ENCODE assay signal across 8 cellular contexts in genomic region chr1:91500756-91501526, GRCh38. TPM values are rescaled to one million over a fixed set of nuclear protein-coding genes. Genes with fewer than 3 reads are reported as not detected.
DNase-seq lines count a peak whose midpoint lies in the region; ATAC-seq and TF ChIP-seq lines count a peak whose summit lies in the region.

Gene CDC7 (plus strand): TSS chr1:91500851. CDS start chr1:91501717, 866 bp downstream.

- H4K20me1 ChIP-seq in GM23338 (replicated peaks; ENCODE audit: insufficient read depth) = peaks cover 8% of the 10 kb centered on the region; the same call in 1 of the 2 replicates

- H3K4me3 Mint-ChIP-seq in GM23338 (no peak within 1 kb of the TSS), nephron progenitor cell (no peak within 1 kb of the TSS)
- no peak within 1 kb of the TSS for H3K4me3 Mint-ChIP-seq in stimulated activated naive CD8-positive, alpha-beta T cell treated with anti-CD3 and anti-CD28 coated beads, Interleukin-15, amount 100 ng/mL, for 72 hours

- peak within 1 kb of the TSS; percentile 51 for H3K4me3 ChIP-seq in GM23338

- no peaks in the 10 kb centered on the region for H3F3A ChIP-seq in GM23338 (replicated peaks; ENCODE audit: low read depth)

- peak within 1 kb of the TSS; percentile 92 for H3K27ac ChIP-seq in GM23338 (ENCODE audit: low read depth)

- peaks cover 20% of the 10 kb centered on the region; the same call in 2 of the 3 replicates for H3K4me1 Mint-ChIP-seq in GM23338
- peaks cover 28% of the 10 kb centered on the region for H3K4me1 Mint-ChIP-seq in nephron progenitor cell
- peaks cover 16% of the 10 kb centered on the region for H3K4me1 Mint-ChIP-seq in stimulated activated naive CD8-positive, alpha-beta T cell treated with anti-CD3 and anti-CD28 coated beads, Interleukin-15, amount 100 ng/mL, for 72 hours

- no peak within 1 kb of the TSS for H3K27ac Mint-ChIP-seq in GM23338
- no peak within 1 kb of the TSS for H3K27ac Mint-ChIP-seq in nephron progenitor cell
- no peak within 1 kb of the TSS for H3K27ac Mint-ChIP-seq in stimulated activated naive CD8-positive, alpha-beta T cell treated with anti-CD3 and anti-CD28 coated beads, Interleukin-15, amount 100 ng/mL, for 72 hours

- TF ChIP-seq CTCF in GM23338 (conservative IDR thresholded peaks at IDR 0.05; ENCODE audit: low read depth in 2 of 2) (peak; percentile 44 to 67), nephron progenitor cell (IDR thresholded peaks at IDR 0.05) (peak; percentile 63)

- peaks cover 17% of the 10 kb centered on the region for H3K36me3 Mint-ChIP-seq in GM23338 (ENCODE audit: low read depth)
- H3K36me3 Mint-ChIP-seq in nephron progenitor cell (ENCODE audit: low read depth) = peaks cover 4% of the 10 kb centered on the region

- H3K27me3 ChIP-seq in GM23338 (ENCODE audit: insufficient read depth) = no peaks in the 10 kb centered on the region

- H3K27me3 Mint-ChIP-seq in GM23338 (ENCODE audit: insufficient read depth, low read depth, poor library complexity) (peaks cover 2% of the 10 kb centered on the region), nephron progenitor cell (ENCODE audit: low read depth, poor library complexity) (peaks cover 4% of the 10 kb centered on the region)
- no peaks in the 10 kb centered on the region for H3K27me3 Mint-ChIP-seq in stimulated activated naive CD8-positive, alpha-beta T cell treated with anti-CD3 and anti-CD28 coated beads, Interleukin-15, amount 100 ng/mL, for 72 hours

- H3K79me2 ChIP-seq in GM23338 (replicated peaks; ENCODE audit: insufficient read depth) = peaks cover 43% of the 10 kb centered on the region

- H3K4me2 ChIP-seq in GM23338 = peak within 1 kb of the TSS; percentile 72

- peak; percentile 78 for ATAC-seq in GM23338
- ATAC-seq in stimulated activated naive CD8-positive, alpha-beta T cell treated with anti-CD3 and anti-CD28 coated beads, Interleukin-15, amount 100 ng/mL, for 72 hours = peak; percentile 90

- H3K9me2 ChIP-seq in GM23338 (ENCODE audit: insufficient read depth) = no peaks in the 10 kb centered on the region

- peaks cover 32% of the 10 kb centered on the region for H3K4me1 ChIP-seq in GM23338 (ENCODE audit: insufficient read depth)

- H2AFZ ChIP-seq in GM23338 = peak within 1 kb of the TSS; percentile 61; the same call in 1 of the 2 replicates

- no peaks in the 10 kb centered on the region for H3K9me3 Mint-ChIP-seq in GM23338
- no peaks in the 10 kb centered on the region for H3K9me3 Mint-ChIP-seq in nephron progenitor cell
- no peaks in the 10 kb centered on the region for H3K9me3 Mint-ChIP-seq in stimulated activated naive CD8-positive, alpha-beta T cell treated with anti-CD3 and anti-CD28 coated beads, Interleukin-15, amount 100 ng/mL, for 72 hours

- no peaks in the 10 kb centered on the region for H3K36me3 ChIP-seq in GM23338 (ENCODE audit: insufficient read depth)

- DNase-seq in ELR (ENCODE audit: low read depth) (peak; percentile 94), GM23338 (ENCODE audit: low spot score) (peak; percentile 95), LHCN-M2 (ENCODE audit: low read depth) (peak; percentile 86), RPMI8226 (peak; percentile 87), fibroblast of the conjunctiva (ENCODE audit: low read depth) (peak; percentile 94), nephron progenitor cell (peak; percentile 95)
- DNase-seq in activated T-helper 9 cell treated with anti-CD3 and anti-CD28 coated beads, Interleukin-2, amount 50 U/mL, for 16 hours (ENCODE audit: low read depth) = peak; percentile 80
- DNase-seq in stimulated activated naive CD8-positive, alpha-beta T cell treated with anti-CD3 and anti-CD28 coated beads, Interleukin-15, amount 100 ng/mL, for 72 hours = peak; percentile 84 to 87

TF ChIP-seq in GM23338, 12 proteins besides CTCF, POLR2A, EP300 and RAD21:
- 0 out of 2 replicates have a peak, but pooled peaks have one; percentile 8 for TF ChIP-seq ZNF114 (CRISPR knock-in tag; IDR thresholded peaks at IDR 0.05)
- no peak for TF ChIP-seq NANOG (IDR thresholded peaks at IDR 0.05; ENCODE audit: borderline replicate concordance)
- peak; percentile 72 for TF ChIP-seq POLR2AphosphoS5 (IDR thresholded peaks at IDR 0.05; ENCODE audit: low read depth)
- no peak for TF ChIP-seq STAT1 (IDR thresholded peaks at IDR 0.05; ENCODE audit: unreplicated experiment)

RNA-seq across cellular contexts. Expression of gene CDC7, which starts in this region (rescaled TPM):
- 43.3 and 44.0 TPM in 2 replicates for total RNA-seq in GM23338 (2014; rRNA removed; shearing (Covaris generic))
- polyA plus RNA-seq in GM23338 (2016; fragmentation: Nextera tagmentation; extraction: Ambion mirVana) = 19.0 and 26.6 TPM in 2 replicates
- 13.0 and 14.5 TPM in 2 replicates for total RNA-seq in LHCN-M2 (2014; rRNA removed)
- 2.0 TPM for polyA plus RNA-seq in LHCN-M2 (2012)

Comparison
In these comparisons a context has a peak if more than half of its experiments do, and no peak if none do; other contexts are left out.
1. Peak in every context shown above with its lines: DNase-seq, ATAC-seq, H3K4me3 ChIP-seq and H3K27ac ChIP-seq.